1 cellular context compared by ENCODE assay signal in the genomic region with DNA sequence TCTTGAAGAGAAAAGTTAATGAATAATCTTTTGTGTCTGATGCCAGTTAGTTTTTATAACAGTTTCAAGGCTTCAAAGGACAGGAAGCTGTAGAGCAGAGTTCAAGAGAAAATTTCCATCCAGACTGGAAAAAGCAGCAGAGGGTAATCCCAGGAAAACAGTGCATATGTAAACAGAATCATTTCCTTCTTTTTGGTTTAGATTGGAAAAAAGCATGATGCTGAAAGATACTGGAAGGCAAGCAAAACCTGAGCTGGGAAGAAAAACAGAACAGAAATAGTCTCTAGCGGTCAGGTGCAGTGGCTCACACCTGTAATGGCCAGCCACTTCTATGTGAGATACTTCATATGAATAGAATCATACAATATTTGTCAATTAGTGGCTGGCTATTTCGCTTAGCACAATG.
A peak's percentile ranks its signal among the peaks of the same experiment; 100 is the strongest.
TF ChIP-seq lines count a peak whose summit lies in the region.

No MANE protein-coding gene starts in this region.

TF ChIP-seq in HepG2, 621 proteins besides CTCF, POLR2A, EP300 and RAD21 (continued from another document and continues in another):
- TF ChIP-seq ZNF816 (CRISPR knock-in tag; IDR thresholded peaks at IDR 0.05; ENCODE audit: borderline replicate concordance) (peak; percentile 23; the same call in 1 of the 2 replicates), NPAS2 (CRISPR knock-in tag; IDR thresholded peaks at IDR 0.05; ENCODE audit: borderline replicate concordance) (no peak), RBFOX2 (IDR thresholded peaks at IDR 0.05; ENCODE audit: low read depth, low read length) (0 out of 2 replicates have a peak, but pooled peaks have one; percentile 46), TGIF2 (CRISPR knock-in tag; IDR thresholded peaks at IDR 0.05) (no peak), POGZ (CRISPR knock-in tag; IDR thresholded peaks at IDR 0.05) (peak; percentile 95), TARDBP (CRISPR knock-in tag; IDR thresholded peaks at IDR 0.05) (peak; percentile 87), ZNF496 (CRISPR knock-in tag; IDR thresholded peaks at IDR 0.05; ENCODE audit: insufficient replicate concordance) (no peak), HDAC1 (CRISPR knock-in tag; IDR thresholded peaks at IDR 0.05) (peak; percentile 77), ZNF792 (CRISPR knock-in tag; IDR thresholded peaks at IDR 0.05) (peak; percentile 72; the same call in 1 of the 2 replicates), ZNF256 (CRISPR knock-in tag; conservative IDR thresholded peaks at IDR 0.05) (no peak), IRF2 (CRISPR knock-in tag; IDR thresholded peaks at IDR 0.05) (peak; percentile 82; the same call in 1 of the 2 replicates), SRF (IDR thresholded peaks at IDR 0.05; ENCODE audit: low read depth, low read length) (no peak), SRSF1 (optimal IDR thresholded peaks at IDR 0.05; ENCODE audit: low read depth, low read length) (no peak), GFI1 (CRISPR knock-in tag; IDR thresholded peaks at IDR 0.05; ENCODE audit: borderline replicate concordance) (peak; percentile 86), ZNF337 (CRISPR knock-in tag; IDR thresholded peaks at IDR 0.05; ENCODE audit: borderline replicate concordance, low read depth) (peak; percentile 59; the same call in 1 of the 2 replicates), NCOA1 (CRISPR knock-in tag; IDR thresholded peaks at IDR 0.05) (no peak), ZNF331 (CRISPR knock-in tag; IDR thresholded peaks at IDR 0.05) (peak; percentile 75; the same call in 1 of the 2 replicates), ZNF772 (CRISPR knock-in tag; IDR thresholded peaks at IDR 0.05) (peak; percentile 49; the same call in 1 of the 2 replicates), NR2F1 (CRISPR knock-in tag; IDR thresholded peaks at IDR 0.05) (peak in 1 of 2 experiments; percentile 38; a peak in 1 of 4 replicates), TAF15 (IDR thresholded peaks at IDR 0.05; ENCODE audit: low read depth, low read length, poor library complexity, severe bottlenecking) (no peak), ZNF557 (CRISPR knock-in tag; IDR thresholded peaks at IDR 0.05) (peak; percentile 66; the same call in 1 of the 2 replicates), ZNF614 (CRISPR knock-in tag; IDR thresholded peaks at IDR 0.05; ENCODE audit: borderline replicate concordance) (0 out of 2 replicates have a peak, but pooled peaks have one; percentile 56), FOXK2 (IDR thresholded peaks at IDR 0.05) (peak; percentile 41; the same call in 1 of the 2 replicates), SSRP1 (CRISPR knock-in tag; IDR thresholded peaks at IDR 0.05) (no peak), RAD51 (IDR thresholded peaks at IDR 0.05; ENCODE audit: borderline replicate concordance) (no peak), ZNF652 (CRISPR knock-in tag; IDR thresholded peaks at IDR 0.05; ENCODE audit: borderline replicate concordance, low read depth) (peak; percentile 46; the same call in 1 of the 2 replicates), HHEX (CRISPR knock-in tag; IDR thresholded peaks at IDR 0.05) (no peak; the same call in 1 of the 2 replicates), FOSL2 (CRISPR knock-in tag; IDR thresholded peaks at IDR 0.05) (peak; percentile 48; the same call in 1 of the 2 replicates), ZNF878 (CRISPR knock-in tag; IDR thresholded peaks at IDR 0.05) (peak; percentile 57; the same call in 1 of the 2 replicates), TCF12 (IDR thresholded peaks at IDR 0.05) (no peak), TCF12 (CRISPR knock-in tag; IDR thresholded peaks at IDR 0.05) (no peak), ZBTB21 (CRISPR knock-in tag; IDR thresholded peaks at IDR 0.05) (peak; percentile 23; the same call in 1 of the 2 replicates), SP5 (CRISPR knock-in tag; IDR thresholded peaks at IDR 0.05; ENCODE audit: borderline replicate concordance, low read depth) (peak; percentile 69)
- TF ChIP-seq, protein P1, sequence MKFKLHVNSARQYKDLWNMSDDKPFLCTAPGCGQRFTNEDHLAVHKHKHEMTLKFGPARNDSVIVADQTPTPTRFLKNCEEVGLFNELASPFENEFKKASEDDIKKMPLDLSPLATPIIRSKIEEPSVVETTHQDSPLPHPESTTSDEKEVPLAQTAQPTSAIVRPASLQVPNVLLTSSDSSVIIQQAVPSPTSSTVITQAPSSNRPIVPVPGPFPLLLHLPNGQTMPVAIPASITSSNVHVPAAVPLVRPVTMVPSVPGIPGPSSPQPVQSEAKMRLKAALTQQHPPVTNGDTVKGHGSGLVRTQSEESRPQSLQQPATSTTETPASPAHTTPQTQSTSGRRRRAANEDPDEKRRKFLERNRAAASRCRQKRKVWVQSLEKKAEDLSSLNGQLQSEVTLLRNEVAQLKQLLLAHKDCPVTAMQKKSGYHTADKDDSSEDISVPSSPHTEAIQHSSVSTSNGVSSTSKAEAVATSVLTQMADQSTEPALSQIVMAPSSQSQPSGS (CRISPR knock-in tag; IDR thresholded peaks at IDR 0.05), result peak; percentile 52; the same call in 1 of the 2 replicates
- TF ChIP-seq, protein P2, sequence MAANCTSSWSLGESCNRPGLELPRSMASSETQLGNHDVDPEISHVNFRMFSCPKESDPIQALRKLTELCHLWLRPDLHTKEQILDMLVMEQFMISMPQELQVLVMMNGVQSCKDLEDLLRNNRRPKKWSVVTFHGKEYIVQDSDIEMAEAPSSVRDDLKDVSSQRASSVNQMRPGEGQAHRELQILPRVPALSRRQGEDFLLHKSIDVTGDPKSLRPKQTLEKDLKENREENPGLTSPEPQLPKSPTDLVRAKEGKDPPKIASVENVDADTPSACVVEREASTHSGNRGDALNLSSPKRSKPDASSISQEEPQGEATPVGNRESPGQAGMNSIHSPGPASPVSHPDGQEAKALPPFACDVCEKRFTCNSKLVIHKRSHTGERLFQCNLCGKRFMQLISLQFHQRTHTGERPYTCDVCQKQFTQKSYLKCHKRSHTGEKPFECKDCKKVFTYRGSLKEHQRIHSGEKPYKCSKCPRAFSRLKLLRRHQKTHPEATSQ (CRISPR knock-in tag; IDR thresholded peaks at IDR 0.05; ENCODE audit: borderline replicate concordance), result 0 out of 2 replicates have a peak, but pooled peaks have one; percentile 62
- TF ChIP-seq, protein P3, sequence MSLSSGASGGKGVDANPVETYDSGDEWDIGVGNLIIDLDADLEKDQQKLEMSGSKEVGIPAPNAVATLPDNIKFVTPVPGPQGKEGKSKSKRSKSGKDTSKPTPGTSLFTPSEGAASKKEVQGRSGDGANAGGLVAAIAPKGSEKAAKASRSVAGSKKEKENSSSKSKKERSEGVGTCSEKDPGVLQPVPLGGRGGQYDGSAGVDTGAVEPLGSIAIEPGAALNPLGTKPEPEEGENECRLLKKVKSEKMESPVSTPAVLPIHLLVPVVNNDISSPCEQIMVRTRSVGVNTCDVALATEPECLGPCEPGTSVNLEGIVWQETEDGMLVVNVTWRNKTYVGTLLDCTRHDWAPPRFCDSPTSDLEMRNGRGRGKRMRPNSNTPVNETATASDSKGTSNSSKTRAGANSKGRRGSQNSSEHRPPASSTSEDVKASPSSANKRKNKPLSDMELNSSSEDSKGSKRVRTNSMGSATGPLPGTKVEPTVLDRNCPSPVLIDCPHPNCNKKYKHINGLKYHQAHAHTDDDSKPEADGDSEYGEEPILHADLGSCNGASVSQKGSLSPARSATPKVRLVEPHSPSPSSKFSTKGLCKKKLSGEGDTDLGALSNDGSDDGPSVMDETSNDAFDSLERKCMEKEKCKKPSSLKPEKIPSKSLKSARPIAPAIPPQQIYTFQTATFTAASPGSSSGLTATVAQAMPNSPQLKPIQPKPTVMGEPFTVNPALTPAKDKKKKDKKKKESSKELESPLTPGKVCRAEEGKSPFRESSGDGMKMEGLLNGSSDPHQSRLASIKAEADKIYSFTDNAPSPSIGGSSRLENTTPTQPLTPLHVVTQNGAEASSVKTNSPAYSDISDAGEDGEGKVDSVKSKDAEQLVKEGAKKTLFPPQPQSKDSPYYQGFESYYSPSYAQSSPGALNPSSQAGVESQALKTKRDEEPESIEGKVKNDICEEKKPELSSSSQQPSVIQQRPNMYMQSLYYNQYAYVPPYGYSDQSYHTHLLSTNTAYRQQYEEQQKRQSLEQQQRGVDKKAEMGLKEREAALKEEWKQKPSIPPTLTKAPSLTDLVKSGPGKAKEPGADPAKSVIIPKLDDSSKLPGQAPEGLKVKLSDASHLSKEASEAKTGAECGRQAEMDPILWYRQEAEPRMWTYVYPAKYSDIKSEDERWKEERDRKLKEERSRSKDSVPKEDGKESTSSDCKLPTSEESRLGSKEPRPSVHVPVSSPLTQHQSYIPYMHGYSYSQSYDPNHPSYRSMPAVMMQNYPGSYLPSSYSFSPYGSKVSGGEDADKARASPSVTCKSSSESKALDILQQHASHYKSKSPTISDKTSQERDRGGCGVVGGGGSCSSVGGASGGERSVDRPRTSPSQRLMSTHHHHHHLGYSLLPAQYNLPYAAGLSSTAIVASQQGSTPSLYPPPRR (CRISPR knock-in tag; IDR thresholded peaks at IDR 0.05; ENCODE audit: borderline replicate concordance), result peak; percentile 69; the same call in 1 of the 2 replicates
- TF ChIP-seq, protein P4, sequence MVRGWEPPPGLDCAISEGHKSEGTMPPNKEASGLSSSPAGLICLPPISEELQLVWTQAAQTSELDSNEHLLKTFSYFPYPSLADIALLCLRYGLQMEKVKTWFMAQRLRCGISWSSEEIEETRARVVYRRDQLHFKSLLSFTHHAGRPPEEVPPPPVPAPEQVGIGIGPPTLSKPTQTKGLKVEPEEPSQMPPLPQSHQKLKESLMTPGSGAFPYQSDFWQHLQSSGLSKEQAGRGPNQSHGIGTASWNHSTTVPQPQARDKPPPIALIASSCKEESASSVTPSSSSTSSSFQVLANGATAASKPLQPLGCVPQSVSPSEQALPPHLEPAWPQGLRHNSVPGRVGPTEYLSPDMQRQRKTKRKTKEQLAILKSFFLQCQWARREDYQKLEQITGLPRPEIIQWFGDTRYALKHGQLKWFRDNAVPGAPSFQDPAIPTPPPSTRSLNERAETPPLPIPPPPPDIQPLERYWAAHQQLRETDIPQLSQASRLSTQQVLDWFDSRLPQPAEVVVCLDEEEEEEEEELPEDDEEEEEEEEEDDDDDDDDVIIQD (CRISPR knock-in tag; IDR thresholded peaks at IDR 0.05; ENCODE audit: low read depth), result peak; percentile 97
- TF ChIP-seq, protein P5, sequence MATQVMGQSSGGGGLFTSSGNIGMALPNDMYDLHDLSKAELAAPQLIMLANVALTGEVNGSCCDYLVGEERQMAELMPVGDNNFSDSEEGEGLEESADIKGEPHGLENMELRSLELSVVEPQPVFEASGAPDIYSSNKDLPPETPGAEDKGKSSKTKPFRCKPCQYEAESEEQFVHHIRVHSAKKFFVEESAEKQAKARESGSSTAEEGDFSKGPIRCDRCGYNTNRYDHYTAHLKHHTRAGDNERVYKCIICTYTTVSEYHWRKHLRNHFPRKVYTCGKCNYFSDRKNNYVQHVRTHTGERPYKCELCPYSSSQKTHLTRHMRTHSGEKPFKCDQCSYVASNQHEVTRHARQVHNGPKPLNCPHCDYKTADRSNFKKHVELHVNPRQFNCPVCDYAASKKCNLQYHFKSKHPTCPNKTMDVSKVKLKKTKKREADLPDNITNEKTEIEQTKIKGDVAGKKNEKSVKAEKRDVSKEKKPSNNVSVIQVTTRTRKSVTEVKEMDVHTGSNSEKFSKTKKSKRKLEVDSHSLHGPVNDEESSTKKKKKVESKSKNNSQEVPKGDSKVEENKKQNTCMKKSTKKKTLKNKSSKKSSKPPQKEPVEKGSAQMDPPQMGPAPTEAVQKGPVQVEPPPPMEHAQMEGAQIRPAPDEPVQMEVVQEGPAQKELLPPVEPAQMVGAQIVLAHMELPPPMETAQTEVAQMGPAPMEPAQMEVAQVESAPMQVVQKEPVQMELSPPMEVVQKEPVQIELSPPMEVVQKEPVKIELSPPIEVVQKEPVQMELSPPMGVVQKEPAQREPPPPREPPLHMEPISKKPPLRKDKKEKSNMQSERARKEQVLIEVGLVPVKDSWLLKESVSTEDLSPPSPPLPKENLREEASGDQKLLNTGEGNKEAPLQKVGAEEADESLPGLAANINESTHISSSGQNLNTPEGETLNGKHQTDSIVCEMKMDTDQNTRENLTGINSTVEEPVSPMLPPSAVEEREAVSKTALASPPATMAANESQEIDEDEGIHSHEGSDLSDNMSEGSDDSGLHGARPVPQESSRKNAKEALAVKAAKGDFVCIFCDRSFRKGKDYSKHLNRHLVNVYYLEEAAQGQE (IDR thresholded peaks at IDR 0.05; ENCODE audit: borderline replicate concordance in 1 of 2, low read depth in 1 of 2, low read length in 2 of 2), result peak in 1 of 2 experiments; percentile 88; a peak in 2 of 4 replicates
- TF ChIP-seq, protein P6, sequence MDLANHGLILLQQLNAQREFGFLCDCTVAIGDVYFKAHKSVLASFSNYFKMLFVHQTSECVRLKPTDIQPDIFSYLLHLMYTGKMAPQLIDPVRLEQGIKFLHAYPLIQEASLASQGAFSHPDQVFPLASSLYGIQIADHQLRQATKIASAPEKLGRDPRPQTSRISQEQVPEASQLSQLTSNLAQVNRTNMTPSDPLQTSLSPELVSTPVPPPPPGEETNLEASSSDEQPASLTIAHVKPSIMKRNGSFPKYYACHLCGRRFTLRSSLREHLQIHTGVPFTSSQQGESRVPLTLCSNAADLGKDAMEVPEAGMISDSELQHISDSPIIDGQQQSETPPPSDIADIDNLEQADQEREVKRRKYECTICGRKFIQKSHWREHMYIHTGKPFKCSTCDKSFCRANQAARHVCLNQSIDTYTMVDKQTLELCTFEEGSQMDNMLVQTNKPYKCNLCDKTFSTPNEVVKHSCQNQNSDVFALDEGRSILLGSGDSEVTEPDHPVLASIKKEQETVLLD (CRISPR knock-in tag; IDR thresholded peaks at IDR 0.05; ENCODE audit: low read depth), result no peak
- TF ChIP-seq, protein P7, sequence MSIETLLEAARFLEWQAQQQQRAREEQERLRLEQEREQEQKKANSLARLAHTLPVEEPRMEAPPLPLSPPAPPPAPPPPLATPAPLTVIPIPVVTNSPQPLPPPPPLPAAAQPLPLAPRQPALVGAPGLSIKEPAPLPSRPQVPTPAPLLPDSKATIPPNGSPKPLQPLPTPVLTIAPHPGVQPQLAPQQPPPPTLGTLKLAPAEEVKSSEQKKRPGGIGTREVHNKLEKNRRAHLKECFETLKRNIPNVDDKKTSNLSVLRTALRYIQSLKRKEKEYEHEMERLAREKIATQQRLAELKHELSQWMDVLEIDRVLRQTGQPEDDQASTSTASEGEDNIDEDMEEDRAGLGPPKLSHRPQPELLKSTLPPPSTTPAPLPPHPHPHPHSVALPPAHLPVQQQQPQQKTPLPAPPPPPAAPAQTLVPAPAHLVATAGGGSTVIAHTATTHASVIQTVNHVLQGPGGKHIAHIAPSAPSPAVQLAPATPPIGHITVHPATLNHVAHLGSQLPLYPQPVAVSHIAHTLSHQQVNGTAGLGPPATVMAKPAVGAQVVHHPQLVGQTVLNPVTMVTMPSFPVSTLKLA (IDR thresholded peaks at IDR 0.05), result no peak
- TF ChIP-seq, protein P8, sequence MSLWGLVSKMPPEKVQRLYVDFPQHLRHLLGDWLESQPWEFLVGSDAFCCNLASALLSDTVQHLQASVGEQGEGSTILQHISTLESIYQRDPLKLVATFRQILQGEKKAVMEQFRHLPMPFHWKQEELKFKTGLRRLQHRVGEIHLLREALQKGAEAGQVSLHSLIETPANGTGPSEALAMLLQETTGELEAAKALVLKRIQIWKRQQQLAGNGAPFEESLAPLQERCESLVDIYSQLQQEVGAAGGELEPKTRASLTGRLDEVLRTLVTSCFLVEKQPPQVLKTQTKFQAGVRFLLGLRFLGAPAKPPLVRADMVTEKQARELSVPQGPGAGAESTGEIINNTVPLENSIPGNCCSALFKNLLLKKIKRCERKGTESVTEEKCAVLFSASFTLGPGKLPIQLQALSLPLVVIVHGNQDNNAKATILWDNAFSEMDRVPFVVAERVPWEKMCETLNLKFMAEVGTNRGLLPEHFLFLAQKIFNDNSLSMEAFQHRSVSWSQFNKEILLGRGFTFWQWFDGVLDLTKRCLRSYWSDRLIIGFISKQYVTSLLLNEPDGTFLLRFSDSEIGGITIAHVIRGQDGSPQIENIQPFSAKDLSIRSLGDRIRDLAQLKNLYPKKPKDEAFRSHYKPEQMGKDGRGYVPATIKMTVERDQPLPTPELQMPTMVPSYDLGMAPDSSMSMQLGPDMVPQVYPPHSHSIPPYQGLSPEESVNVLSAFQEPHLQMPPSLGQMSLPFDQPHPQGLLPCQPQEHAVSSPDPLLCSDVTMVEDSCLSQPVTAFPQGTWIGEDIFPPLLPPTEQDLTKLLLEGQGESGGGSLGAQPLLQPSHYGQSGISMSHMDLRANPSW (CRISPR knock-in tag; IDR thresholded peaks at IDR 0.05; ENCODE audit: borderline replicate concordance), result peak; percentile 68; the same call in 1 of the 2 replicates
